In the genomic region with DNA sequence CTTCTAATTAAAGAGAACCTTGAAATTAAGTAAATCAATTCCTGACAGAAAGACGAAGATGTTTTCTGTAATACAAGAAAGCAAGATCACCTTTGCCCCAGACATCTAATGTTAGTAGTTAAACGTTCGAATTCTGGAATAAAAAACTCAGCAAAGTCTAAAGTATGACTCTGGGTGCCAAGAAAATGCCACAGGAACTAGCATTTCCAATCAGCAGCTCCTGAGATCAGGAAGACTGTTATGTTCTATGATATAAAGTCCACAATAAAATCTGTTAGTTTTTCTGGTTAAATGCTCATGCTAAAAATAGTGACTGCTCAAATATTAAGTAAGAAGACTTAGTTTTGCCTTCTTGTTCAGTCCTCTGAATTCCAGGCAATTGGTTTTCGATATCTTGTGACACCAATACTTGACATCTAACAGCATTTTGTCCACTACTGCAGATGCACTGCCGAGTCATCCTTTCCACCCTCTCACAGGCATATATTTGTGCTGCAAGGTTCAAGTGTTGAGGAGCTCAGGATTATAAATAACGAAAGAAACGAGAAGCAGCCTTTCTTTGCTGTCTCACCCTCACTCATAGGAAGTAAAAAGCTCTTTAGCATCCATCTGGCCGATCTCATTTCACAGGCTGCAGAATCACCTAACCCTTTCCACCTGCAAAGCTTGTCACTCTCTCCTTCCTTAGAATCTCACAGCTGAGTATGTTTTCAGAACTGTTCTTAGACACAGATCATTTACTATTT, we compare ENCODE assay signal across 7 cellular contexts. TPM values are rescaled to one million over a fixed set of nuclear protein-coding genes. Genes with fewer than 3 reads are reported as not detected.
DNase-seq lines count a peak whose midpoint lies in the region; ATAC-seq and TF ChIP-seq lines count a peak whose summit lies in the region.

No MANE protein-coding gene starts in this region.

- peaks cover 13% of the 10 kb centered on the region for H3K36me3 ChIP-seq in MM.1S (replicated peaks; ENCODE audit: insufficient read depth, low read length)
- H3K36me3 ChIP-seq in trophoblast cell (ENCODE audit: control insufficient read depth in 1 of 2, insufficient read depth in 2 of 2, low read length in 2 of 2), result peaks cover 26 to 34% of the 10 kb centered on the region in 2 experiments

- no CpG with 5 or more reads among the region's 8 CpGs for WGBS in trophoblast cell (ENCODE audit: extremely low coverage, insufficient coverage, insufficient read length)

- peak overlapping the region; percentile 80 for H2BK120ac ChIP-seq in trophoblast cell (ENCODE audit: insufficient read depth, low read length, poor library complexity)

- no peak for TF ChIP-seq CTCF in MM.1S (IDR thresholded peaks at IDR 0.05; ENCODE audit: low read length)
- TF ChIP-seq CTCF in coronary artery (IDR thresholded peaks at IDR 0.05), result no peak

- peak overlapping the region; percentile 13 for H3K14ac ChIP-seq in trophoblast cell (ENCODE audit: low read length)

- no peak overlapping the region for H4K12ac ChIP-seq in trophoblast cell (ENCODE audit: low read depth, low read length)

- H3K27me3 ChIP-seq in MM.1S (replicated peaks; ENCODE audit: insufficient read depth, low read length), result no peaks in the 10 kb centered on the region
- H3K27me3 ChIP-seq in trophoblast cell (ENCODE audit: insufficient read depth, low read length), result no peaks in the 10 kb centered on the region

- no peaks in the 10 kb centered on the region for H3K9me3 ChIP-seq in MM.1S (replicated peaks; ENCODE audit: insufficient read depth, low read length)
- no peaks in the 10 kb centered on the region for H3K9me3 ChIP-seq in trophoblast cell (ENCODE audit: insufficient read depth, low read depth, low read length)

- H3K4me2 ChIP-seq in MM.1S (ENCODE audit: low read depth, low read length) (peak overlapping the region; percentile 65), trophoblast cell (ENCODE audit: low read length) (no peak overlapping the region)

- peaks cover 15% of the 10 kb centered on the region for H3F3A ChIP-seq in MM.1S (ENCODE audit: insufficient read depth, low read length)

- peak overlapping the region; percentile 32 for H3K18ac ChIP-seq in trophoblast cell (ENCODE audit: low read length)

- H3K4me3 ChIP-seq in MM.1S (ENCODE audit: low read length), result peak overlapping the region; percentile 7; the same call in 1 of the 2 replicates
- peak overlapping the region; percentile 55 for H3K4me3 ChIP-seq in coronary artery
- H3K4me3 ChIP-seq in trophoblast cell (ENCODE audit: low read depth, low read length), result no peak overlapping the region

- H3K9me2 ChIP-seq in MM.1S (replicated peaks; ENCODE audit: insufficient read depth, low read length), result no peaks in the 10 kb centered on the region

- no peak overlapping the region for H3K23ac ChIP-seq in trophoblast cell (ENCODE audit: low read length)

- H3K27ac ChIP-seq in MM.1S (ENCODE audit: low read length) (peak overlapping the region; percentile 68), coronary artery (peak overlapping the region; percentile 73 to 89), trophoblast cell (ENCODE audit: low read depth, low read length) (peak overlapping the region; percentile 97)

- H2AK5ac ChIP-seq in trophoblast cell (ENCODE audit: low read length), result no peak overlapping the region

- H3K79me1 ChIP-seq in trophoblast cell (ENCODE audit: low read length), result peaks cover 33% of the 10 kb centered on the region

- DNase-seq in MM.1S (peak; percentile 50), coronary artery (ENCODE audit: low spot score) (no peak), trophoblast cell (no peak), NCI-H2107 treated with DMSO at 0.1 percent for 48 hours (lab: John Stamatoyannopoulos, UW; ENCODE audit: unreplicated experiment) (no peak), iPS-NIHi11 (ENCODE audit: low spot score) (no peak)

- H3K4me1 ChIP-seq in MM.1S (ENCODE audit: low read length) (peaks cover 20% of the 10 kb centered on the region), trophoblast cell (ENCODE audit: control insufficient read depth in 1 of 2, insufficient read depth in 2 of 2, low read length in 2 of 2) (peaks cover 34 to 45% of the 10 kb centered on the region in 2 experiments)

- H3K4ac ChIP-seq in trophoblast cell (ENCODE audit: low read depth, low read length), result peak overlapping the region; percentile 56

- peak overlapping the region; percentile 60 for H2BK5ac ChIP-seq in trophoblast cell (ENCODE audit: low read depth, low read length, poor library complexity)

- H3K9ac ChIP-seq in MM.1S (ENCODE audit: low read length) (peak overlapping the region; percentile 4), trophoblast cell (ENCODE audit: low read length) (no peak overlapping the region)

- H2AFZ ChIP-seq in MM.1S (ENCODE audit: low read length), result no peak overlapping the region
- no peak overlapping the region for H2AFZ ChIP-seq in trophoblast cell (ENCODE audit: insufficient read depth, low read length, poor library complexity)

- no peak overlapping the region for H2BK12ac ChIP-seq in trophoblast cell (ENCODE audit: low read length)

- ATAC-seq in GM18517 (IDR thresholded peaks at IDR 0.05; ENCODE audit: unreplicated experiment) (peak; percentile 48), HG02642 (IDR thresholded peaks at IDR 0.05; ENCODE audit: poor library complexity, unreplicated experiment) (no peak)

- H4K8ac ChIP-seq in trophoblast cell (ENCODE audit: low read depth, low read length), result peak overlapping the region; percentile 36

- peak overlapping the region; percentile 39 for H4K91ac ChIP-seq in trophoblast cell (ENCODE audit: low read depth, low read length)

- no peaks in the 10 kb centered on the region for H4K20me1 ChIP-seq in MM.1S (ENCODE audit: insufficient read depth, low read length)

- H3K79me2 ChIP-seq in MM.1S (ENCODE audit: low read length) (peaks cover 95% of the 10 kb centered on the region), trophoblast cell (ENCODE audit: control insufficient read depth, insufficient read depth, low read length, poor library complexity) (peaks cover 12% of the 10 kb centered on the region)

RNA-seq across cellular contexts. Expression of a gene that starts 32.0 kb away (rescaled TPM):
- polyA plus RNA-seq in trophoblast cell (2013), result 28.2 and 30.2 TPM in 2 replicates

RNA-seq across cellular contexts. Expression of a gene that starts 54.5 kb away (rescaled TPM):
- polyA plus RNA-seq in trophoblast cell (2013), result 0.45 and 0.68 TPM in 2 replicates
